In genomic region chr5:1292846-1293415, GRCh38 we compare ENCODE assay signal across 18 cellular contexts. TPM values are rescaled to one million over a fixed set of nuclear protein-coding genes. Genes with fewer than 3 reads are reported as not detected.
DNase-seq lines count a peak whose midpoint lies in the region; ATAC-seq, FAIRE-seq and TF ChIP-seq lines count a peak whose summit lies in the region.
"Had no signal": no experiment of that assay in that cellular context is flagged by ENCODE, and none has a peak within 500 bp of the region (broad histone marks: within the 10 kb centered on the region; RNA-seq: fewer than 3 reads in every experiment).

No MANE protein-coding gene starts in this region.

- H3K4me3 Mint-ChIP-seq in activated B cell treated with CpG ODN at 0.5 μM for 24 hours: no peak overlapping the region
- H3K4me3 Mint-ChIP-seq in neural crest cell: peak overlapping the region; percentile 34
- H3K4me3 Mint-ChIP-seq: dendritic cell treated with granulocyte-macrophage colony-stimulating factor and Interleukin-4, amounts not matched to agents 40 ng/mL and 50 ng/mL, for 4 days had no signal

- POLR2A ChIA-PET in activated B cell treated with CpG ODN at 0.5 μM for 24 hours (lab: Charles Lee): no interaction called here

- peak; percentile 7 for DNase-seq in activated T-cell treated with anti-CD3 and anti-CD28 coated beads, Interleukin-2, amount 50 U/mL, for 1 hour
- no peak for DNase-seq in activated T-cell treated with anti-CD3 and anti-CD28 coated beads for 4 hours
- DNase-seq in EH (ENCODE audit: low read depth): peak; percentile 69
- peak; percentile 5 for DNase-seq in activated B cell treated with CpG ODN at 0.5 μM for 24 hours
- no peak for DNase-seq in neural crest cell (ENCODE audit: low read depth, low spot score)
- no peak for DNase-seq in D721Med (ENCODE audit: insufficient read length, low spot score)
- no peak for DNase-seq in germinal center (ENCODE audit: low spot score)
- DNase-seq: GM23248, SJCRH30 had no signal

- ATAC-seq in activated B cell treated with CpG ODN at 0.5 μM for 24 hours (ENCODE audit: low read depth): no peak
- no peak for ATAC-seq in HG03135 (IDR thresholded peaks at IDR 0.05; ENCODE audit: unreplicated experiment)
- ATAC-seq: activated CD4-positive, CD25-positive, alpha-beta regulatory T cell treated with anti-CD3 and anti-CD28 coated beads, Interleukin-2, amount 50 U/mL, for 24 hours; stimulated activated memory B cell treated with anti-CD40 and anti-IgM and Interleukin-4, amounts not matched to agents 10 μg/mL and 1 μg/mL and 100 μg/mL, for 72 hours had no signal

- CTCF ChIA-PET in activated B cell treated with CpG ODN at 0.5 μM for 24 hours (lab: Charles Lee): no interaction called here

- intact Hi-C loops in activated B cell treated with CpG ODN at 0.5 μM for 24 hours (cut with micrococcal nuclease): no loop called here

- no peaks in the 10 kb centered on the region for H3K36me3 Mint-ChIP-seq in activated B cell treated with CpG ODN at 0.5 μM for 24 hours (ENCODE audit: low read depth)
- no peaks in the 10 kb centered on the region for H3K36me3 Mint-ChIP-seq in neural crest cell (ENCODE audit: low read depth)

- FAIRE-seq in D721Med (lab: Jason Lieb, UNC): no peak
- FAIRE-seq: islet of Langerhans had no signal

- no peak overlapping the region for H3K27ac Mint-ChIP-seq in activated B cell treated with CpG ODN at 0.5 μM for 24 hours
- no peak overlapping the region for H3K27ac Mint-ChIP-seq in neural crest cell (ENCODE audit: unreplicated experiment)
- H3K27ac Mint-ChIP-seq: dendritic cell treated with granulocyte-macrophage colony-stimulating factor and Interleukin-4, amounts not matched to agents 40 ng/mL and 50 ng/mL, for 4 days; stimulated activated memory B cell treated with anti-CD40 and anti-IgM and Interleukin-4, amounts not matched to agents 10 μg/mL and 1 μg/mL and 100 μg/mL, for 72 hours; T-helper 1 cell treated with Interleukin-12 subunit alpha and Interleukin-12 subunit beta and Interleukin-4 antibody, amounts not matched to agents 30 μg/mL and 1 μg/mL, for 36 hours had no signal

- H3K9me3 Mint-ChIP-seq in activated B cell treated with CpG ODN at 0.5 μM for 24 hours (peaks cover 3% of the 10 kb centered on the region), neural crest cell (no peaks in the 10 kb centered on the region)

- peaks cover 7% of the 10 kb centered on the region for H3K4me1 Mint-ChIP-seq in activated B cell treated with CpG ODN at 0.5 μM for 24 hours
- no peaks in the 10 kb centered on the region for H3K4me1 Mint-ChIP-seq in neural crest cell

- H3K27me3 Mint-ChIP-seq in activated B cell treated with CpG ODN at 0.5 μM for 24 hours (peaks cover 11% of the 10 kb centered on the region), neural crest cell (ENCODE audit: low read depth) (peaks cover 40% of the 10 kb centered on the region)

- TF ChIP-seq CTCF in activated B cell treated with CpG ODN at 0.5 μM for 24 hours (IDR thresholded peaks at IDR 0.05) (no peak), neural crest cell (conservative IDR thresholded peaks at IDR 0.05) (no peak), D721Med (IDR thresholded peaks at IDR 0.05; ENCODE audit: insufficient read depth, missing control alignments) (no peak)

RNA-seq across cellular contexts. Expression of gene TERT, which starts 1.9 kb away (rescaled TPM):
- total RNA-seq in activated B cell treated with CpG ODN at 0.5 μM for 24 hours (0.22 and 0.35 TPM in 2 replicates), neural crest cell (2.9 and 5.6 TPM in 2 replicates)
- total RNA-seq: fibroblast of villous mesenchyme, GM23248, lung, right lobe of liver, SJCRH30 had no signal

RNA-seq across cellular contexts. Expression of gene CLPTM1L, which starts 52.0 kb away (rescaled TPM):
- total RNA-seq in activated B cell treated with CpG ODN at 0.5 μM for 24 hours (87.5 and 100 TPM in 2 replicates), neural crest cell (95.1 and 103 TPM in 2 replicates)

Comparison
In these comparisons a context has a peak if more than half of its experiments do, and no peak if none do; other contexts are left out.
1. DNase-seq: peak in activated T-cell treated with anti-CD3 and anti-CD28 coated beads, Interleukin-2, amount 50 U/mL, for 1 hour (single experiment), EH (single experiment) and activated B cell treated with CpG ODN at 0.5 μM for 24 hours (single experiment); none in activated T-cell treated with anti-CD3 and anti-CD28 coated beads for 4 hours (single experiment), neural crest cell (single experiment), D721Med (single experiment) and germinal center (single experiment).